ENCODE assay signal across 17 cellular contexts in genomic region chr5:150446103-150446502, GRCh38. TPM values are rescaled to one million over a fixed set of nuclear protein-coding genes. Genes with fewer than 3 reads are reported as not detected.
DNase-seq lines count a peak whose midpoint lies in the region; ATAC-seq, FAIRE-seq and TF ChIP-seq lines count a peak whose summit lies in the region.
"Had no signal": no experiment of that assay in that cellular context is flagged by ENCODE, and none has a peak within 500 bp of the region (broad histone marks: within the 10 kb centered on the region; RNA-seq: fewer than 3 reads in every experiment).

No MANE protein-coding gene starts in this region.

- ATAC-seq in A549 (no peak), GM21447 (IDR thresholded peaks at IDR 0.05; ENCODE audit: unreplicated experiment) (no peak)

- H3K4me3 Mint-ChIP-seq in Calu3 (ENCODE audit: low read depth, unreplicated experiment) = peak overlapping the region; percentile 27
- no peak overlapping the region for H3K4me3 Mint-ChIP-seq in activated CD4-positive, alpha-beta memory T cell treated with anti-CD3 and anti-CD28 coated beads, Interleukin-2, amount 10 ng/mL, durations not matched to agents 7 days and 5 days

- intact Hi-C loops in Calu3 (cut with micrococcal nuclease; ENCODE audit: unreplicated experiment) (no loop called here), colonic mucosa (cut with DNase I) (no loop called here)

- TF ChIP-seq RAD21 in A549 (conservative IDR thresholded peaks at IDR 0.05 in 1 of 2, IDR thresholded peaks at IDR 0.05 in 1 of 2) = no peak

- TF ChIP-seq CTCF in A549 (IDR thresholded peaks at IDR 0.05) (no peak), Calu3 (IDR thresholded peaks at IDR 0.05; ENCODE audit: unreplicated experiment) (no peak), right atrium auricular region (IDR thresholded peaks at IDR 0.05) (no peak), colonic mucosa (IDR thresholded peaks at IDR 0.05) (no peak)

- peak overlapping the region; percentile 51 for H3K27ac Mint-ChIP-seq in Calu3 (ENCODE audit: unreplicated experiment)
- H3K27ac Mint-ChIP-seq in activated CD4-positive, alpha-beta memory T cell treated with anti-CD3 and anti-CD28 coated beads, Interleukin-2, amount 10 ng/mL, durations not matched to agents 7 days and 5 days = peak overlapping the region; percentile 8

- WGBS in A549 (ENCODE audit: missing lambda C conversion rate) = 92% methylated on average over 2 of the region's 2 CpGs

- H3K4me3 ChIP-seq in A549 (peak overlapping the region; percentile 2; the same call in 1 of the 3 replicates), right atrium auricular region (no peak overlapping the region), colonic mucosa (no peak overlapping the region)
- H3K4me3 ChIP-seq: cardiac muscle cell had no signal

- H3K4me1 Mint-ChIP-seq in Calu3 (ENCODE audit: low read depth, unreplicated experiment) = peaks cover 28% of the 10 kb centered on the region
- peaks cover 34% of the 10 kb centered on the region for H3K4me1 Mint-ChIP-seq in activated CD4-positive, alpha-beta memory T cell treated with anti-CD3 and anti-CD28 coated beads, Interleukin-2, amount 10 ng/mL, durations not matched to agents 7 days and 5 days

- TF ChIP-seq POLR2A in A549 (IDR thresholded peaks at IDR 0.05; ENCODE audit: low read length) = no peak

- H3K36me3 Mint-ChIP-seq in Calu3 (ENCODE audit: insufficient read depth, unreplicated experiment) = peaks cover 76% of the 10 kb centered on the region
- peaks cover 60% of the 10 kb centered on the region for H3K36me3 Mint-ChIP-seq in activated CD4-positive, alpha-beta memory T cell treated with anti-CD3 and anti-CD28 coated beads, Interleukin-2, amount 10 ng/mL, durations not matched to agents 7 days and 5 days (ENCODE audit: low read depth)

- CTCF ChIA-PET in A549 (lab: Yijun Ruan, JAX) = interaction anchor here (1.2 to 1.5 kb wide), 4 partner anchors 11 to 26 kb away, joined by 3 to 5 read pairs (median 3); no protein-coding TSS in a partner anchor
- CTCF ChIA-PET in Calu3 (lab: Charles Lee) = no interaction called here
- CTCF ChIA-PET in activated CD4-positive, alpha-beta memory T cell treated with anti-CD3 and anti-CD28 coated beads, Interleukin-2, amount 10 ng/mL, durations not matched to agents 7 days and 5 days (lab: Charles Lee) = interaction anchor here (0.7 to 1.1 kb wide), 3 partner anchors 8 to 163 kb away, joined by 3 read pairs; no protein-coding TSS in a partner anchor

- H3K27me3 ChIP-seq in right atrium auricular region (no peaks in the 10 kb centered on the region), colonic mucosa (no peaks in the 10 kb centered on the region)
- H3K27me3 ChIP-seq: cardiac muscle cell had no signal

- POLR2A ChIA-PET in A549 (lab: Yijun Ruan, JAX) = no interaction called here
- POLR2A ChIA-PET in activated CD4-positive, alpha-beta memory T cell treated with anti-CD3 and anti-CD28 coated beads, Interleukin-2, amount 10 ng/mL, durations not matched to agents 7 days and 5 days (lab: Charles Lee) = interaction anchor here (0.7 to 5.3 kb wide), 3 partner anchors 10 to 70 kb away, joined by 3 to 32 read pairs (median 6); partner anchors contain the start of gene CD74

- DNase-seq in A549 (ENCODE audit: low read depth in 1 of 2, low spot score in 1 of 2) (no peak), Calu3 (no peak), epithelial cell of prostate (ENCODE audit: low read depth, low spot score) (no peak), right atrium auricular region (ENCODE audit: low spot score) (no peak), colonic mucosa (no peak)
- DNase-seq in activated CD4-positive, alpha-beta memory T cell treated with anti-CD3 and anti-CD28 coated beads, Interleukin-2, amount 10 ng/mL, durations not matched to agents 7 days and 5 days = no peak
- DNase-seq in stimulated activated CD4-positive, alpha-beta T cell treated with anti-CD3 and anti-CD28 coated beads, Interleukin-15, amount 100 ng/mL, for 24 hours = no peak
- DNase-seq: activated CD4-positive, CD25-positive, alpha-beta regulatory T cell; islet precursor cell; KBM-7; NCI-H1436; NCI-H226; posterior cingulate gyrus; SW 1271; trophoblast cell had no signal

- H3K36me3 ChIP-seq in right atrium auricular region = peaks cover 44% of the 10 kb centered on the region
- peaks cover 24% of the 10 kb centered on the region for H3K36me3 ChIP-seq in colonic mucosa

- H3K9ac ChIP-seq in colonic mucosa (ENCODE audit: low read depth in 2 of 2, low read length in 2 of 2) = no peak overlapping the region

- no peaks in the 10 kb centered on the region for H3K27me3 Mint-ChIP-seq in Calu3 (ENCODE audit: unreplicated experiment)
- H3K27me3 Mint-ChIP-seq in activated CD4-positive, alpha-beta memory T cell treated with anti-CD3 and anti-CD28 coated beads, Interleukin-2, amount 10 ng/mL, durations not matched to agents 7 days and 5 days = no peaks in the 10 kb centered on the region

- no peaks in the 10 kb centered on the region for H3K9me3 Mint-ChIP-seq in Calu3 (ENCODE audit: low read depth, unreplicated experiment)
- no peaks in the 10 kb centered on the region for H3K9me3 Mint-ChIP-seq in activated CD4-positive, alpha-beta memory T cell treated with anti-CD3 and anti-CD28 coated beads, Interleukin-2, amount 10 ng/mL, durations not matched to agents 7 days and 5 days

- H3K9me3 ChIP-seq in A549 (peaks cover 5% of the 10 kb centered on the region; the same call in 2 of the 3 replicates), right atrium auricular region (no peaks in the 10 kb centered on the region), colonic mucosa (no peaks in the 10 kb centered on the region)

- peaks cover 37% of the 10 kb centered on the region for H3K4me1 ChIP-seq in A549
- H3K4me1 ChIP-seq in right atrium auricular region = peaks cover 0 to 38% of the 10 kb centered on the region in 2 donors
- H3K4me1 ChIP-seq in colonic mucosa = peaks cover 9% of the 10 kb centered on the region

- no TSS peak for BruUV-seq in Calu3 (replicated peaks; lab: Mats Ljungman, UMichigan)

- FAIRE-seq in A549 (lab: Jason Lieb, UNC) = no peak

- TF ChIP-seq EP300 in A549 (IDR thresholded peaks at IDR 0.05) = no peak

- peak overlapping the region; percentile 98 for H3K4me2 ChIP-seq in A549

- H3K27ac ChIP-seq in A549 (no peak overlapping the region), epithelial cell of prostate (peak overlapping the region; percentile 92), right atrium auricular region (no peak overlapping the region), colonic mucosa (no peak overlapping the region)
- H3K27ac ChIP-seq: cardiac muscle cell had no signal

TF ChIP-seq in A549, 52 proteins besides CTCF, POLR2A, EP300 and RAD21:
- TF ChIP-seq ZC3H11A (IDR thresholded peaks at IDR 0.05) (no peak), SREBF2 (IDR thresholded peaks at IDR 0.05) (no peak), TFCP2L1 (CRISPR knock-in tag; IDR thresholded peaks at IDR 0.05) (peak; percentile 72; the same call in 1 of the 2 replicates), FOSB (CRISPR knock-in tag; IDR thresholded peaks at IDR 0.05) (peak; percentile 44; the same call in 1 of the 2 replicates), KDM1A (IDR thresholded peaks at IDR 0.05; ENCODE audit: low read depth) (no peak), TP53 (CRISPR knock-in tag; IDR thresholded peaks at IDR 0.05) (0 out of 2 replicates have a peak, but pooled peaks have one; percentile 23), CBX2 (IDR thresholded peaks at IDR 0.05; ENCODE audit: borderline replicate concordance, low read depth) (no peak), CHD4 (IDR thresholded peaks at IDR 0.05; ENCODE audit: borderline replicate concordance) (no peak)
TF ChIP-seq in A549: peak in this region for 3.

RNA-seq across cellular contexts. Expression of gene RPS14, which starts 3.4 kb away (rescaled TPM):
- polyA plus RNA-seq in A549 (2011; rRNA removed) (3,799 and 4,312 TPM in 2 replicates), A549 (2017; fragmentation: RNase III; extraction: RNeasy Plus Mini Kit Qiagen cat#74134 plus additional on column Dnase treatment) (3,127 to 3,794 TPM (median 3,716 TPM) in 3 replicates)
- 5,803 and 7,483 TPM in 2 replicates for polyA plus RNA-seq in A549 (2012; cell fraction: cytosol; rRNA removed)
- 1,682 and 2,988 TPM in 2 replicates for polyA plus RNA-seq in A549 (2012; cell fraction: nucleus; rRNA removed)
- polyA minus RNA-seq in A549 (2011; rRNA and poly(A)+ RNA removed) = 949 and 1,168 TPM in 2 replicates
- total RNA-seq in Calu3 (2022) (2,194 and 2,330 TPM in 2 replicates), right atrium auricular region (1,000 to 10,000 TPM; 1,334 to 2,461 TPM), colonic mucosa (1,000 to 10,000 TPM; 1,643 to 1,700 TPM)
- 1,000 to 10,000 TPM; 2,316 to 2,367 TPM for total RNA-seq in activated CD4-positive, alpha-beta memory T cell treated with anti-CD3 and anti-CD28 coated beads, Interleukin-2, amount 10 ng/mL, durations not matched to agents 7 days and 5 days

RNA-seq across cellular contexts. Expression of gene CD74, which starts 33.4 kb away (rescaled TPM):
- not detected in 2 replicates for polyA plus RNA-seq in A549 (2011; rRNA removed)
- 0.06 and 0.19 TPM in 2 replicates for polyA plus RNA-seq in A549 (2012; cell fraction: cytosol; rRNA removed)
- polyA plus RNA-seq in A549 (2012; cell fraction: nucleus; rRNA removed) = 0.11 TPM in 1 of 2 replicates, not detected in the other
- not detected in 3 replicates for polyA plus RNA-seq in A549 (2017; fragmentation: RNase III; extraction: RNeasy Plus Mini Kit Qiagen cat#74134 plus additional on column Dnase treatment)
- not detected in 2 replicates for polyA minus RNA-seq in A549 (2011; rRNA and poly(A)+ RNA removed)
- 773 and 1,091 TPM in 2 replicates for total RNA-seq in Calu3 (2022)
- 1,000 to 10,000 TPM; 1,158 to 1,180 TPM for total RNA-seq in activated CD4-positive, alpha-beta memory T cell treated with anti-CD3 and anti-CD28 coated beads, Interleukin-2, amount 10 ng/mL, durations not matched to agents 7 days and 5 days
- total RNA-seq in right atrium auricular region = 100 to 1,000 TPM; 268 to 424 TPM
- total RNA-seq in colonic mucosa = 100 to 1,000 TPM; 200 to 485 TPM
